Comparison of ENCODE assay signal across 25 cellular contexts in genomic region chr3:171548918-171549317, GRCh38.
DNase-seq lines count a peak whose midpoint lies in the region; ATAC-seq and TF ChIP-seq lines count a peak whose summit lies in the region.
"Had no signal": no experiment of that assay in that cellular context is flagged by ENCODE, and none has a peak within 500 bp of the region (broad histone marks: within the 10 kb centered on the region; RNA-seq: fewer than 3 reads in every experiment).

No MANE protein-coding gene starts in this region.

- intact Hi-C loops in IMR-90 (cut with micrococcal nuclease) (no loop called here), sigmoid colon (cut with DNase I) (no loop called here), Right ventricle myocardium inferior (cut with DNase I) (no loop called here)

- H3K9ac ChIP-seq in IMR-90 (ENCODE audit: low read depth, low read length) (no peak overlapping the region), smooth muscle cell (ENCODE audit: low read depth) (peak overlapping the region; percentile 83)

- BruUV-seq in IMR-90 (replicated peaks; lab: Mats Ljungman, UMichigan): no TSS peak

- H3K27ac ChIP-seq in IMR-90 (ENCODE audit: insufficient read depth, low read length) (no peak overlapping the region), ectodermal cell (ENCODE audit: insufficient read depth, low read depth, low read length, poor library complexity, severe bottlenecking) (peak overlapping the region; percentile 73), smooth muscle cell (ENCODE audit: low read depth) (peak overlapping the region; percentile 96), sigmoid colon (no peak overlapping the region)
- H3K27ac ChIP-seq: brain microvascular endothelial cell, coronary artery, heart left ventricle, ovary, SK-N-MC had no signal

- H2AK9ac ChIP-seq in IMR-90 (replicated peaks; ENCODE audit: low read depth, low read length, poor library complexity): no peak overlapping the region

- H2AK5ac ChIP-seq in IMR-90 (ENCODE audit: low read depth, low read length): no peak overlapping the region

- no peak overlapping the region for H3K4ac ChIP-seq in IMR-90 (ENCODE audit: low read depth, low read length)

- no peak overlapping the region for H3K56ac ChIP-seq in IMR-90 (ENCODE audit: extremely low read depth, insufficient read depth, low read length)

- H2BK15ac ChIP-seq in IMR-90 (ENCODE audit: low read depth, low read length): no peak overlapping the region

- H3K4me2 ChIP-seq in IMR-90 (ENCODE audit: low read depth, low read length) (no peak overlapping the region), smooth muscle cell (peak overlapping the region; percentile 76)

- H3K14ac ChIP-seq in IMR-90 (replicated peaks; ENCODE audit: low read depth, low read length): no peak overlapping the region; the same call in 1 of the 2 replicates

- H2BK120ac ChIP-seq in IMR-90 (ENCODE audit: low read depth, low read length): no peak overlapping the region

- peak; percentile 18 for DNase-seq in IMR-90
- DNase-seq in mesothelial cell of epicardium (ENCODE audit: low spot score in 2 of 2, unreplicated experiment in 2 of 2): no peak
- no peak for DNase-seq in smooth muscle cell (lab: John Stamatoyannopoulos, UW; ENCODE audit: unreplicated experiment)
- no peak for DNase-seq in sigmoid colon
- DNase-seq in Right ventricle myocardium inferior (ENCODE audit: missing footprints): no peak
- no peak for DNase-seq in activated naive CD4-positive, alpha-beta T cell treated with anti-CD3 and anti-CD28 coated beads, Interleukin-2, amount 50 U/mL, for 16 hours
- DNase-seq: activated CD4-positive, alpha-beta T cell treated with anti-CD3 and anti-CD28 coated beads, Interleukin-2, amount 50 U/mL, for 4 hours; activated effector memory CD4-positive, alpha-beta T cell treated with Interleukin-2 at 50 U/mL for 16 hours; brain microvascular endothelial cell; GDM1; heart left ventricle; Karpas-422; left ventricle myocardium superior; MV-4-11; NCI-H510A treated with DMSO at 0.1 percent for 48 hours; NK-92 treated with Interleukin-12 subunit alpha and Interleukin-12 subunit beta, amount 100 ng/mL, for 24 hours; ovary; right cardiac atrium had no signal

- no peak overlapping the region for H3K18ac ChIP-seq in IMR-90 (ENCODE audit: low read depth, low read length)

- TF ChIP-seq CTCF in IMR-90 (conservative IDR thresholded peaks at IDR 0.05; ENCODE audit: low read depth, low read length) (no peak), mesothelial cell of epicardium (IDR thresholded peaks at IDR 0.05; ENCODE audit: unreplicated experiment) (no peak), smooth muscle cell (IDR thresholded peaks at IDR 0.05; ENCODE audit: borderline replicate concordance, insufficient read depth, poor library complexity, severe bottlenecking) (no peak), sigmoid colon (IDR thresholded peaks at IDR 0.05) (no peak)

- no peak overlapping the region for H3K4me3 ChIP-seq in IMR-90 (ENCODE audit: insufficient read depth, low read depth, low read length)
- H3K4me3 ChIP-seq in ectodermal cell (ENCODE audit: insufficient read depth, low read depth, low read length): no peak overlapping the region
- H3K4me3 ChIP-seq in smooth muscle cell: no peak overlapping the region
- H3K4me3 ChIP-seq in sigmoid colon: no peak overlapping the region
- H3K4me3 ChIP-seq: coronary artery, heart left ventricle, ovary, SK-N-MC had no signal

- no peak overlapping the region for H4K8ac ChIP-seq in IMR-90 (ENCODE audit: low read depth in 2 of 2, low read length in 2 of 2)

- no peaks in the 10 kb centered on the region for H3K27me3 ChIP-seq in IMR-90 (ENCODE audit: control insufficient read depth, insufficient read depth, low read length)
- no peaks in the 10 kb centered on the region for H3K27me3 ChIP-seq in ectodermal cell (ENCODE audit: control insufficient read depth, insufficient read depth, low read length, poor library complexity, severe bottlenecking)
- H3K27me3 ChIP-seq in smooth muscle cell (ENCODE audit: low read depth): no peaks in the 10 kb centered on the region
- no peaks in the 10 kb centered on the region for H3K27me3 ChIP-seq in sigmoid colon
- H3K27me3 ChIP-seq: brain microvascular endothelial cell, heart left ventricle, ovary had no signal

- POLR2A ChIA-PET in IMR-90 (lab: Charles Lee; ENCODE audit: unreplicated experiment): no interaction called here

- H2BK20ac ChIP-seq in IMR-90 (ENCODE audit: low read depth, low read length): no peak overlapping the region

- H4K91ac ChIP-seq in IMR-90 (ENCODE audit: insufficient read depth, low read depth, low read length): no peak overlapping the region

- no peaks in the 10 kb centered on the region for H3K36me3 Mint-ChIP-seq in mesothelial cell of epicardium
- H3K36me3 Mint-ChIP-seq: CD14-positive monocyte, WTC11 had no signal

- CTCF ChIA-PET in IMR-90 (lab: Yijun Ruan, JAX): interaction anchor here (1.0 kb wide), 1 partner anchor 494 kb away, joined by 3 read pairs; no protein-coding TSS in a partner anchor

- peaks cover 4% of the 10 kb centered on the region for H3K9me3 Mint-ChIP-seq in mesothelial cell of epicardium
- H3K9me3 Mint-ChIP-seq: WTC11 had no signal

- WGBS in IMR-90 (ENCODE audit: extremely low coverage in 2 of 2, insufficient read length in 1 of 2), 2 experiments: no CpG with 5 or more reads among the region's 4 CpGs
- 83 to 84% methylated on average over 4 of the region's 4 CpGs for WGBS in ectodermal cell, 2 experiments
- 11% methylated on average over 4 of the region's 4 CpGs for WGBS in smooth muscle cell (ENCODE audit: low lambda C conversion rate)
- WGBS in sigmoid colon, 2 donors: 64 to 79% methylated on average over 4 of the region's 4 CpGs

- H3K36me3 ChIP-seq in IMR-90 (ENCODE audit: control insufficient read depth, insufficient read depth, low read length) (no peaks in the 10 kb centered on the region), ectodermal cell (ENCODE audit: control insufficient read depth, insufficient read depth, low read length) (no peaks in the 10 kb centered on the region), smooth muscle cell (ENCODE audit: low read depth) (no peaks in the 10 kb centered on the region), sigmoid colon (no peaks in the 10 kb centered on the region)
- H3K36me3 ChIP-seq: brain microvascular endothelial cell, heart left ventricle, ovary had no signal

- in situ Hi-C loops in IMR-90 (cut with MboI; ENCODE audit: low sequenced_read_pairs): no loop called here

- ATAC-seq in IMR-90 (ENCODE audit: low read depth) (no peak), Right ventricle myocardium inferior (no peak)
- ATAC-seq: left ventricle myocardium superior, Panc1, right cardiac atrium, WTC11 had no signal

- H4K20me1 ChIP-seq in IMR-90 (ENCODE audit: insufficient read depth, low read length) (no peaks in the 10 kb centered on the region), smooth muscle cell (ENCODE audit: low read depth) (no peaks in the 10 kb centered on the region)

- H3K4me3 Mint-ChIP-seq in mesothelial cell of epicardium: no peak overlapping the region
- H3K4me3 Mint-ChIP-seq: CD14-positive monocyte; T-helper 2 cell treated with Interferon-gamma antibody and Interleukin-4, amounts not matched to agents 5 μg/mL and 100 μg/mL, for 36 hours; WTC11 had no signal

- no peaks in the 10 kb centered on the region for H3K79me2 ChIP-seq in smooth muscle cell (ENCODE audit: low read depth)

- H3F3A ChIP-seq in smooth muscle cell (ENCODE audit: low read depth): no peaks in the 10 kb centered on the region

- H3K23ac ChIP-seq in IMR-90 (ENCODE audit: low read depth, low read length): peak overlapping the region; percentile 4; the same call in 1 of the 2 replicates

- TF ChIP-seq POLR2A in IMR-90 (IDR thresholded peaks at IDR 0.05; ENCODE audit: low read depth, low read length) (no peak), sigmoid colon (IDR thresholded peaks at IDR 0.05) (no peak)

- H3K79me1 ChIP-seq in IMR-90 (ENCODE audit: low read depth in 1 of 2, low read length in 2 of 2): no peaks in the 10 kb centered on the region

- no peaks in the 10 kb centered on the region for H3K27me3 Mint-ChIP-seq in mesothelial cell of epicardium (ENCODE audit: low read depth)

- peak overlapping the region; percentile 59 for H3K27ac Mint-ChIP-seq in mesothelial cell of epicardium
- H3K27ac Mint-ChIP-seq: T-helper 2 cell treated with Interferon-gamma antibody and Interleukin-4, amounts not matched to agents 5 μg/mL and 100 μg/mL, for 36 hours; WTC11 had no signal

- dilution Hi-C loops in IMR-90 (cut with HindIII; ENCODE audit: low sequenced_read_pairs, unreplicated experiment): no loop called here

- H2BK5ac ChIP-seq in IMR-90 (ENCODE audit: low read depth, low read length, poor library complexity, severe bottlenecking): no peak overlapping the region

- H3K4me1 ChIP-seq in IMR-90 (ENCODE audit: control insufficient read depth, insufficient read depth, low read length): no peaks in the 10 kb centered on the region
- H3K4me1 ChIP-seq in ectodermal cell (ENCODE audit: control insufficient read depth, insufficient read depth, low read length): peaks cover 6% of the 10 kb centered on the region
- H3K4me1 ChIP-seq in smooth muscle cell (ENCODE audit: low read depth): peaks cover 8% of the 10 kb centered on the region
- H3K4me1 ChIP-seq in sigmoid colon: no peaks in the 10 kb centered on the region

- no peak for TF ChIP-seq EP300 in sigmoid colon (IDR thresholded peaks at IDR 0.05)

- H3K4me1 Mint-ChIP-seq in mesothelial cell of epicardium: peaks cover 2% of the 10 kb centered on the region
- H3K4me1 Mint-ChIP-seq: WTC11 had no signal

- no peaks in the 10 kb centered on the region for H3K9me1 ChIP-seq in IMR-90 (ENCODE audit: insufficient read depth, low read length)

- H2AFZ ChIP-seq in IMR-90 (replicated peaks; ENCODE audit: low read length, poor library complexity) (peak overlapping the region; percentile 9), smooth muscle cell (ENCODE audit: low read depth) (peak overlapping the region; percentile 68)

- no peaks in the 10 kb centered on the region for H3K9me3 ChIP-seq in IMR-90 (ENCODE audit: control insufficient read depth, insufficient read depth, low read length)
- no peaks in the 10 kb centered on the region for H3K9me3 ChIP-seq in ectodermal cell (ENCODE audit: control insufficient read depth, low read length)
- no peaks in the 10 kb centered on the region for H3K9me3 ChIP-seq in smooth muscle cell (replicated peaks; ENCODE audit: low read depth)
- H3K9me3 ChIP-seq in sigmoid colon: no peaks in the 10 kb centered on the region
- H3K9me3 ChIP-seq: heart left ventricle, ovary had no signal

- H4K5ac ChIP-seq in IMR-90 (ENCODE audit: low read depth, low read length): no peak overlapping the region

- TF ChIP-seq RAD21 in IMR-90 (IDR thresholded peaks at IDR 0.05; ENCODE audit: low read length): no peak

TF ChIP-seq in IMR-90, 13 proteins besides CTCF, POLR2A, EP300 and RAD21 (continues in another document):
- TF ChIP-seq USF2 (IDR thresholded peaks at IDR 0.05; ENCODE audit: low read depth, low read length): no peak
- no peak for TF ChIP-seq CEBPB (IDR thresholded peaks at IDR 0.05; ENCODE audit: low read depth, low read length)

Comparison
In these comparisons a context has a peak if more than half of its experiments do, and no peak if none do; other contexts are left out.
1. H3K27ac ChIP-seq: peak in ectodermal cell (single experiment) and smooth muscle cell (single experiment); none in IMR-90 (single experiment) and sigmoid colon (0 of 4).